8 cellular contexts compared by ENCODE assay signal in the genomic region with DNA sequence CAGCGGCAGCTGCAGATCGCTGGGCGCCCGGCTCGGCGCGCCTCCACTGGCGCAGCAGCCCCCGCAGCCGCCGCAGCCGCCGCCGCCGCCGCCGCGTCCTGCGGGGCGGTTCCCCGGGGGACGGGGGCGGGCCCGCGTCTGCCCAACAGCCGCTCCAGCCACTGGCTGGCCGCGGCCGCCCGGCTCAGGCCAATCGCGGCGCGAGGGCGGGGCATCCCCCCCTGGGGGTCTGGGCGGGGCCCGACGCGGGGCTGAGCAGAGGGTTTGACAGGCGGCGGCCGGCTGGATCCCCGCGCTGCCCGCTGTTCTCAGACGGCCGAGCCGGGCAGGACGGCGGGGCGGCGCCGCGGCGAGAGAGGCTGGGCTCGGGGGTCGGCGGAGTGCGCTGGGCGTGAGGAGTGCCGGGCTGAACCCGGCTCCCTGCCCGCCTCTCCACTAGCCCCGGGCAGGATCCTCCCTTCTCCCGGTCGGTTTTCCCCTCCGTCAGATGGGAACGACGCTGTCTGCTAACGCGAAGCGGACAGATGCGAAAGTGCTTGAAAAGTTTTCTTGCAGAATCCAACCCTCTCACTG. TPM values are rescaled to one million over a fixed set of nuclear protein-coding genes. Genes with fewer than 3 reads are reported as not detected.
DNase-seq lines count a peak whose midpoint lies in the region; ATAC-seq and TF ChIP-seq lines count a peak whose summit lies in the region.

A gene (minus strand): TSS at position 56 of the 573 bp plus-strand sequence. CDS start 1,100 bp downstream, outside the sequence.

- intact Hi-C loops in left ventricle myocardium inferior (cut with micrococcal nuclease): no loop called here
- intact Hi-C loops in vagina (cut with DNase I): no loop called here

- H3K4me1 ChIP-seq in adipocyte (ENCODE audit: control insufficient read depth, insufficient read depth, low read length) (peaks cover 24% of the 10 kb centered on the region), left ventricle myocardium inferior (peaks cover 24% of the 10 kb centered on the region), vagina (peaks cover 29% of the 10 kb centered on the region)

- H3K4me3 ChIP-seq in adipocyte (ENCODE audit: low read length): peak within 1 kb of the TSS; percentile 85
- H3K4me3 ChIP-seq in left ventricle myocardium inferior: peak within 1 kb of the TSS; percentile 80
- peak within 1 kb of the TSS; percentile 56 to 76 for H3K4me3 ChIP-seq in vagina

- H3K36me3 ChIP-seq in adipocyte (ENCODE audit: control insufficient read depth, insufficient read depth, low read length, severe bottlenecking) (no peaks in the 10 kb centered on the region), left ventricle myocardium inferior (no peaks in the 10 kb centered on the region), vagina (no peaks in the 10 kb centered on the region)

- DNase-seq in ELF-1 (ENCODE audit: low read depth, low spot score): peak; percentile 89
- DNase-seq in KBM-7: peak; percentile 73
- DNase-seq in RKO (ENCODE audit: low spot score): peak; percentile 68
- peak; percentile 97 for DNase-seq in adipocyte (ENCODE audit: low read depth)
- peak; percentile 83 for DNase-seq in left ventricle myocardium inferior
- DNase-seq in pons (ENCODE audit: low spot score): peak; percentile 60
- no peak for DNase-seq in vagina (ENCODE audit: extremely low spot score in 2 of 2)

- no peak within 1 kb of the TSS for H3K27ac ChIP-seq in left ventricle myocardium inferior (replicated peaks)
- H3K27ac ChIP-seq in vagina: peak within 1 kb of the TSS; percentile 64

- peak; percentile 95 for ATAC-seq in GM21786 (IDR thresholded peaks at IDR 0.05; ENCODE audit: unreplicated experiment)

- H3K9ac ChIP-seq in adipocyte (ENCODE audit: low read length): peak within 1 kb of the TSS; percentile 79

- in situ Hi-C loops in KBM-7 (cut with MboI; ENCODE audit: low pct_unique_long_range_greater_than_20kb, low sequenced_read_pairs): no loop called here

- H3K27me3 ChIP-seq in adipocyte (replicated peaks; ENCODE audit: control insufficient read depth, insufficient read depth, low read length): no peaks in the 10 kb centered on the region
- H3K27me3 ChIP-seq in left ventricle myocardium inferior (ENCODE audit: low read depth): peaks cover 92% of the 10 kb centered on the region
- H3K27me3 ChIP-seq in vagina: no peaks in the 10 kb centered on the region

- TF ChIP-seq CTCF in left ventricle myocardium inferior (IDR thresholded peaks at IDR 0.05; ENCODE audit: borderline replicate concordance) (no peak), vagina (IDR thresholded peaks at IDR 0.05) (no peak)

- H3K9me3 ChIP-seq in adipocyte (ENCODE audit: control insufficient read depth, low read length) (peaks cover 9% of the 10 kb centered on the region), left ventricle myocardium inferior (replicated peaks) (peaks cover 5% of the 10 kb centered on the region), vagina (no peaks in the 10 kb centered on the region)

- TF ChIP-seq POLR2A in vagina (IDR thresholded peaks at IDR 0.05): peak in 1 of 2 donors; percentile 3

RNA-seq across cellular contexts. Expression of the gene that starts here (rescaled TPM):
- 0.16 TPM for total RNA-seq in left ventricle myocardium inferior
- total RNA-seq in vagina: 1.2 TPM

Comparison
In these comparisons a context has a peak if more than half of its experiments do, and no peak if none do; other contexts are left out.
1. Peak in DNase-seq and H3K4me3 ChIP-seq in left ventricle myocardium inferior; RNA of the gene not detected or under 1 TPM.
2. DNase-seq: peak in ELF-1 (single experiment), KBM-7 (single experiment), RKO (single experiment), adipocyte (single experiment) and pons (single experiment); none in vagina (0 of 2).
3. Peak in every context shown above with its lines, with median percentiles within 50 percentile points of each other: H3K4me3 ChIP-seq.